8 cellular contexts compared by ENCODE assay signal in genomic region chr10:102352066-102352715, GRCh38. TPM values are rescaled to one million over a fixed set of nuclear protein-coding genes. Genes with fewer than 3 reads are reported as not detected.
DNase-seq lines count a peak whose midpoint lies in the region; ATAC-seq and TF ChIP-seq lines count a peak whose summit lies in the region.

No MANE protein-coding gene starts in this region.

- H3K4me2 ChIP-seq in hepatocyte (no peak overlapping the region), smooth muscle cell (no peak overlapping the region)

- 76% methylated on average over 7 of the region's 7 CpGs for WGBS in hepatocyte (ENCODE audit: low lambda C conversion rate, missing lambda C conversion rate)
- WGBS in smooth muscle cell (ENCODE audit: low lambda C conversion rate), result 79% methylated on average over 7 of the region's 7 CpGs

- no peaks in the 10 kb centered on the region for H3K9me2 ChIP-seq in hepatocyte (replicated peaks; ENCODE audit: insufficient read depth)

- H3K4me3 ChIP-seq in hepatocyte (no peak overlapping the region), smooth muscle cell (no peak overlapping the region)

- H3K9me3 ChIP-seq in hepatocyte (ENCODE audit: low read depth) (no peaks in the 10 kb centered on the region), smooth muscle cell (replicated peaks; ENCODE audit: low read depth) (no peaks in the 10 kb centered on the region)

- no peaks in the 10 kb centered on the region for H3F3A ChIP-seq in smooth muscle cell (ENCODE audit: low read depth)

- H3K27me3 ChIP-seq in hepatocyte (no peaks in the 10 kb centered on the region), smooth muscle cell (ENCODE audit: low read depth) (no peaks in the 10 kb centered on the region)

- H3K27ac ChIP-seq in hepatocyte (no peak overlapping the region), smooth muscle cell (ENCODE audit: low read depth) (no peak overlapping the region)

- no peaks in the 10 kb centered on the region for H3K79me2 ChIP-seq in hepatocyte
- peaks cover 11% of the 10 kb centered on the region for H3K79me2 ChIP-seq in smooth muscle cell (ENCODE audit: low read depth)

- H3K9ac ChIP-seq in smooth muscle cell (ENCODE audit: low read depth), result no peak overlapping the region

- ATAC-seq in HG03469 (IDR thresholded peaks at IDR 0.05; ENCODE audit: unreplicated experiment) (no peak), GM19328 (IDR thresholded peaks at IDR 0.05; ENCODE audit: unreplicated experiment) (no peak)

- TF ChIP-seq CTCF in hepatocyte (IDR thresholded peaks at IDR 0.05; ENCODE audit: poor library complexity) (peak; percentile 93), smooth muscle cell (IDR thresholded peaks at IDR 0.05; ENCODE audit: borderline replicate concordance, insufficient read depth, poor library complexity, severe bottlenecking) (peak; percentile 92)

- H4K20me1 ChIP-seq in hepatocyte (ENCODE audit: insufficient read depth, poor library complexity, severe bottlenecking) (peaks cover 23% of the 10 kb centered on the region), smooth muscle cell (ENCODE audit: low read depth) (peaks cover 87% of the 10 kb centered on the region)

- no peaks in the 10 kb centered on the region for H3K4me1 ChIP-seq in hepatocyte (ENCODE audit: insufficient read depth)
- no peaks in the 10 kb centered on the region for H3K4me1 ChIP-seq in smooth muscle cell (ENCODE audit: low read depth)

- no peak overlapping the region for H2AFZ ChIP-seq in hepatocyte
- H2AFZ ChIP-seq in smooth muscle cell (ENCODE audit: low read depth), result no peak overlapping the region

- H3K36me3 ChIP-seq in hepatocyte (replicated peaks; ENCODE audit: insufficient read depth, low read depth) (no peaks in the 10 kb centered on the region), smooth muscle cell (ENCODE audit: low read depth) (peaks cover 12% of the 10 kb centered on the region)

- DNase-seq in GDM1 (lab: John Stamatoyannopoulos, UW) (peak; percentile 19), NCI-H1092 (lab: John Stamatoyannopoulos, UW) (peak; percentile 39), T-helper 1 cell (peak; percentile 24 to 66 (median 58)), amniotic epithelial cell (ENCODE audit: low read depth) (peak; percentile 42), hepatocyte (ENCODE audit: low spot score) (peak; percentile 77), smooth muscle cell (lab: John Stamatoyannopoulos, UW; ENCODE audit: unreplicated experiment) (peak; percentile 3)

RNA-seq across cellular contexts. Expression of gene NFKB2, which starts 43.3 kb away (rescaled TPM):
- total RNA-seq in hepatocyte, result 13.0 and 23.2 TPM in 2 replicates
- 27.4 and 29.6 TPM in 2 replicates for polyA plus RNA-seq in hepatocyte
- total RNA-seq in smooth muscle cell, result 32.6 and 35.9 TPM in 2 replicates
- 38.1 and 44.3 TPM in 2 replicates for polyA plus RNA-seq in smooth muscle cell

Comparison
In these comparisons a context has a peak if more than half of its experiments do, and no peak if none do; other contexts are left out.
1. DNase-seq: peak in every context shown above with its lines; median percentile 77 in hepatocyte; 58 in T-helper 1 cell; 42 in amniotic epithelial cell; 39 in NCI-H1092; 19 in GDM1; 3 in smooth muscle cell.